In the genomic region with DNA sequence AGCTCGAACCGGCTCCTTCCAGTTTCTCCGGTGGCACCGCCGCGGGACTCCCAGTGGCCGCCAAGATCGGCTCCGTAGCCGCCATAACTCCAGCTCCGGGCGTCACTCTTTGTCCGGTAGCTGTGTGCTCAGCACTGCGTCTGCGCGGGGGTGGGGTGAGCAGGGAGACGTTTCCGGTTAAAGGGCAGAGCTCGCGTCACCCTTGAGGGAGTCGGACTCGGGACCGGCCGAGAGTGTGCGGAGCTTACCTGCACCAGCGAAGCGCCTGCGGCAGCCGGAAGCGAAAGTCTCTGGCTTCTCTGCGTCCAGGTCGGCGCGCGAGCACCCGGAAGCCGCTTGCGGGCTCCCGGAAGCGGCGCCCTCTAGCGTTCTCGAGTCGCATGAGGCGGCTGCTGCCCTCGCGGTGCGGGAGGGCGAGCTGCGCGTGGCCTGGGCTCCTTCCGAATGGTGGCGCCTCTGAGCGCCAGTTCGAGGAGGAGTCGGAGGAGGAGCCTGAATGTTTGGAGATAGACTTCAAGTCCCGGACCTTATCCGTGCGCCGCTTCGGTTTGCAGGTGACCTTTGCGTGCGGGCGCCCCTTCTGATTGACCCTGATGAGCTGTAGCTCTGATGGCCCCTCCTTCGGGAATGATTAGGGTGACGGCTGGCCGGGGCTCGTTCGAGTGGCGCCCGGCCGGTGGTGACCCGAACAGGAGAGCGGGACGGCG, we compare ENCODE assay signal across 8 cellular contexts. TPM values are rescaled to one million over a fixed set of nuclear protein-coding genes. Genes with fewer than 3 reads are reported as not detected.
A peak's percentile ranks its signal among the peaks of the same experiment; 100 is the strongest.
DNase-seq lines count a peak whose midpoint lies in the region; ATAC-seq and TF ChIP-seq lines count a peak whose summit lies in the region.

A gene (minus strand): TSS at position 303 of the 707 bp plus-strand sequence. CDS start 218 bp downstream, at position 85.

- peak within 1 kb of the TSS; percentile 96 for H3K27ac Mint-ChIP-seq in Caco-2 (ENCODE audit: unreplicated experiment)

- H3K27ac ChIP-seq in effector memory CD4-positive, alpha-beta T cell (ENCODE audit: insufficient read depth, low read length, poor library complexity, severe bottlenecking) = peak within 1 kb of the TSS; percentile 96

- peaks cover 22% of the 10 kb centered on the region for H3K4me1 ChIP-seq in Caco-2
- peaks cover 20% of the 10 kb centered on the region for H3K4me1 ChIP-seq in effector memory CD4-positive, alpha-beta T cell (ENCODE audit: control insufficient read depth, insufficient read depth, low read length, poor library complexity, severe bottlenecking)

- peak; percentile 87 for ATAC-seq in GM21360 (IDR thresholded peaks at IDR 0.05; ENCODE audit: unreplicated experiment)

- H3K27me3 ChIP-seq in Caco-2 (replicated peaks; ENCODE audit: control insufficient read depth, insufficient read depth, low read length) = no peaks in the 10 kb centered on the region
- no peaks in the 10 kb centered on the region for H3K27me3 ChIP-seq in effector memory CD4-positive, alpha-beta T cell (replicated peaks; ENCODE audit: control insufficient read depth, insufficient read depth, low read length, poor library complexity, severe bottlenecking)

- no TSS peak for BruUV-seq in Caco-2 (replicated peaks; lab: Mats Ljungman, UMichigan)

- peaks cover 8% of the 10 kb centered on the region for H3K9me3 Mint-ChIP-seq in Caco-2 (ENCODE audit: unreplicated experiment)

- peak within 1 kb of the TSS; percentile 86 for H3K4me3 ChIP-seq in Caco-2 (ENCODE audit: low read depth, low read length)
- peak within 1 kb of the TSS; percentile 82 for H3K4me3 ChIP-seq in effector memory CD4-positive, alpha-beta T cell (ENCODE audit: insufficient read depth, low read depth, low read length, poor library complexity, severe bottlenecking)

- H3K27me3 Mint-ChIP-seq in Caco-2 (ENCODE audit: insufficient read depth, unreplicated experiment) = no peaks in the 10 kb centered on the region

- TF ChIP-seq CTCF in Caco-2 (IDR thresholded peaks at IDR 0.05; ENCODE audit: insufficient read depth in 1 of 2, low read depth in 1 of 2, low read length in 1 of 2, severe bottlenecking in 1 of 2, unreplicated experiment in 1 of 2) = peak; percentile 99 to 100

- intact Hi-C loops in Caco-2 (cut with micrococcal nuclease; ENCODE audit: unreplicated experiment) = loop anchor here (1.0 to 10.0 kb wide), 9 partner anchors 14 to 1077 kb away; a partner anchor contains a TSS

- CTCF ChIA-PET in Caco-2 (lab: Charles Lee) = interaction anchor here (0.5 to 3.8 kb wide), 73 partner anchors 8 to 1130 kb away, joined by 3 to 54 read pairs (median 5); a partner anchor contains a TSS
- CTCF ChIA-PET in activated CD8-positive, alpha-beta memory T cell treated with anti-CD3 and anti-CD28 coated beads for 36 hours (lab: Charles Lee) = interaction anchor here (0.6 to 2.2 kb wide), 16 partner anchors 9 to 500 kb away, joined by 3 to 8 read pairs (median 4); a partner anchor contains a TSS

- peak; percentile 100 for DNase-seq in Caco-2
- DNase-seq in HT1080 (ENCODE audit: low read depth) = peak; percentile 98
- peak; percentile 93 to 97 for DNase-seq in NOMO-1 (lab: John Stamatoyannopoulos, UW; ENCODE audit: unreplicated experiment in 2 of 2)
- DNase-seq in effector memory CD4-positive, alpha-beta T cell = peak; percentile 95 to 97 (median 96)
- peak; percentile 99 for DNase-seq in medulla oblongata (ENCODE audit: extremely low spot score)
- peak; percentile 92 for DNase-seq in stimulated activated CD8-positive, alpha-beta memory T cell treated with anti-CD3 and anti-CD28 coated beads, Interleukin-12 subunit alpha, Interleukin-12 subunit beta, amount 100 ng/mL, for 1 hour (ENCODE audit: low read depth)

- POLR2A ChIA-PET in Caco-2 (lab: Charles Lee) = interaction anchor here (0.5 to 3.7 kb wide), 42 partner anchors 8 to 1129 kb away, joined by 3 to 87 read pairs (median 4); a partner anchor contains a TSS
- POLR2A ChIA-PET in activated CD8-positive, alpha-beta memory T cell treated with anti-CD3 and anti-CD28 coated beads for 36 hours (lab: Charles Lee) = interaction anchor here (0.5 to 2.7 kb wide), 17 partner anchors 11 to 619 kb away, joined by 3 to 37 read pairs (median 4); a partner anchor contains a TSS

- H3K4me1 Mint-ChIP-seq in Caco-2 (ENCODE audit: low read depth, unreplicated experiment) = peaks cover 9% of the 10 kb centered on the region

- peaks cover 4% of the 10 kb centered on the region; the same call in 1 of the 2 replicates for H3K9me3 ChIP-seq in Caco-2
- H3K9me3 ChIP-seq in effector memory CD4-positive, alpha-beta T cell (ENCODE audit: control insufficient read depth, low read length) = no peaks in the 10 kb centered on the region

- peak within 1 kb of the TSS; percentile 88 for H3K4me3 Mint-ChIP-seq in Caco-2 (ENCODE audit: unreplicated experiment)

- no peaks in the 10 kb centered on the region for H3K36me3 ChIP-seq in Caco-2 (ENCODE audit: control insufficient read depth, insufficient read depth, low read length)
- H3K36me3 ChIP-seq in effector memory CD4-positive, alpha-beta T cell (ENCODE audit: control insufficient read depth, insufficient read depth, low read length) = no peaks in the 10 kb centered on the region

- H3K36me3 Mint-ChIP-seq in Caco-2 (ENCODE audit: insufficient read depth, unreplicated experiment) = peaks cover 39% of the 10 kb centered on the region

RNA-seq across cellular contexts. Expression of the gene that starts here (rescaled TPM):
- 125 and 129 TPM in 2 replicates for total RNA-seq in Caco-2 (2022)
- total RNA-seq in HT1080 (2014; rRNA removed; shearing (Covaris generic)) = 103 and 136 TPM in 2 replicates
- polyA plus RNA-seq in HT1080 (2015; cell fraction: cytosol; rRNA removed) = 81.0 and 93.3 TPM in 2 replicates
- polyA plus RNA-seq in HT1080 (2015; cell fraction: nucleus; rRNA removed) = 40.3 and 44.5 TPM in 2 replicates
- 10 to 100 TPM; 45.0 to 47.2 TPM for total RNA-seq in activated CD8-positive, alpha-beta memory T cell treated with anti-CD3 and anti-CD28 coated beads for 36 hours

Comparison
In these comparisons a context has a peak if more than half of its experiments do, and no peak if none do; other contexts are left out.
1. Peak in every context shown above with its lines: DNase-seq, ATAC-seq, H3K4me3 ChIP-seq and H3K27ac ChIP-seq.